Comparison of ENCODE assay signal across 11 cellular contexts in the genomic region with DNA sequence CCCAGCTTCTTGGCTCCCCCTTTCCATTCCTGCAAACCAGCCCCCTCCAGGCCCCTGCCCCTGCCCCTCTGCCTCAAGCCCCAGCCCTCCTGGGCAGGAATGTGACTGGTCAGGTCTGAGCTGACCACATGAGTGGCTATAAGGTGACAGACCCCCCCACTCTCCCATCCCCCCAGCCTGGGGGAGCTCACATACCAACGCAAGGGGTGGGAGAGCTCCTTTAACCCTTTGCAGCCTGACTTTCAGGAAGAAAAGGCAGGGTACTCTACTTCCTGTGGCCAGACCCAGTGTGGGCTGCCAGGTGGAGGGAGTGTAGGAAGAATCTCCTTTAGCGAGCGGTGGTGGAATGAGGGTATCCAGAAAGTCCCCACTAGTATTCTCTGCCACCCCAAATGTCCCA. TPM values are rescaled to one million over a fixed set of nuclear protein-coding genes. Genes with fewer than 3 reads are reported as not detected.
A peak's percentile ranks its signal among the peaks of the same experiment; 100 is the strongest.
DNase-seq lines count a peak whose midpoint lies in the region; TF ChIP-seq lines count a peak whose summit lies in the region.
"Had no signal": no experiment of that assay in that cellular context is flagged by ENCODE, and none has a peak within 500 bp of the region (broad histone marks: within the 10 kb centered on the region; RNA-seq: fewer than 3 reads in every experiment).

No MANE protein-coding gene starts in this region.

- peak overlapping the region in 2 of 3 donors; percentile 84 to 89 for H3K27ac Mint-ChIP-seq in IgD-negative memory B cell
- peak overlapping the region; percentile 90 for H3K27ac Mint-ChIP-seq in mesothelial cell of epicardium
- no peak overlapping the region for H3K27ac Mint-ChIP-seq in CD14-positive monocyte
- H3K27ac Mint-ChIP-seq: activated T-helper 2 cell treated with anti-CD3 and anti-CD28 coated beads, Interferon-gamma antibody, Interleukin-2, Interleukin-4, amounts not matched to agents 10 μg/mL and 5 μg/mL and 100 μg/mL, durations not matched to agents 14 hours and 24 hours and 36 hours had no signal

- peak overlapping the region in 1 of 4 donors; percentile 57 for H3K4me3 Mint-ChIP-seq in IgD-negative memory B cell
- peak overlapping the region; percentile 52 for H3K4me3 Mint-ChIP-seq in mesothelial cell of epicardium
- H3K4me3 Mint-ChIP-seq in CD14-positive monocyte = no peak overlapping the region

- H3K27ac ChIP-seq in ectodermal cell (ENCODE audit: insufficient read depth, low read depth, low read length, poor library complexity, severe bottlenecking) (peak overlapping the region; percentile 95), temporal lobe (ENCODE audit: low read depth, low read length) (peak overlapping the region; percentile 83)

- no peaks in the 10 kb centered on the region for H3K9me3 Mint-ChIP-seq in IgD-negative memory B cell
- H3K9me3 Mint-ChIP-seq in mesothelial cell of epicardium = no peaks in the 10 kb centered on the region
- peaks cover 0 to 1% (median 0%) of the 10 kb centered on the region in 7 donors for H3K9me3 Mint-ChIP-seq in CD14-positive monocyte
- H3K9me3 Mint-ChIP-seq: activated T-helper 2 cell treated with anti-CD3 and anti-CD28 coated beads, Interferon-gamma antibody, Interleukin-2, Interleukin-4, amounts not matched to agents 10 μg/mL and 5 μg/mL and 100 μg/mL, durations not matched to agents 14 hours and 24 hours and 36 hours; CD4-positive, alpha-beta memory T cell had no signal

- intact Hi-C loops in CD14-positive monocyte (cut with micrococcal nuclease) = no loop called here

- 0 to 8% methylated on average over 1 to 3 of the region's 3 CpGs for WGBS in ectodermal cell, 2 experiments

- H3K36me3 ChIP-seq in ectodermal cell (ENCODE audit: control insufficient read depth, insufficient read depth, low read length) = no peaks in the 10 kb centered on the region

- H3K36me3 Mint-ChIP-seq in IgD-negative memory B cell (no peaks in the 10 kb centered on the region), mesothelial cell of epicardium (no peaks in the 10 kb centered on the region), CD14-positive monocyte (peaks cover 0 to 9% of the 10 kb centered on the region in 2 donors)
- H3K36me3 Mint-ChIP-seq: CD4-positive, alpha-beta memory T cell had no signal

- H3K4me3 ChIP-seq in ectodermal cell (ENCODE audit: insufficient read depth, low read depth, low read length) = peak overlapping the region; percentile 24

- H3K4me1 Mint-ChIP-seq in IgD-negative memory B cell (peaks cover 7 to 32% (median 23%) of the 10 kb centered on the region in 3 donors), mesothelial cell of epicardium (peaks cover 81% of the 10 kb centered on the region), CD14-positive monocyte (peaks cover 38% of the 10 kb centered on the region)

- H3K4me1 ChIP-seq in ectodermal cell (ENCODE audit: control insufficient read depth, insufficient read depth, low read length) = peaks cover 87% of the 10 kb centered on the region

- DNase-seq in mesothelial cell of epicardium (ENCODE audit: low spot score in 2 of 2, unreplicated experiment in 2 of 2) (no peak), DMS53 treated with DMSO at 0.1 percent for 48 hours (lab: John Stamatoyannopoulos, UW; ENCODE audit: unreplicated experiment) (no peak), NCI-H146 treated with DMSO at 0.1 percent for 48 hours (lab: John Stamatoyannopoulos, UW; ENCODE audit: unreplicated experiment) (no peak), NCI-H510A treated with DMSO at 0.1 percent for 48 hours (lab: John Stamatoyannopoulos, UW) (no peak), CD14-positive monocyte (ENCODE audit: low spot score) (no peak)
- DNase-seq: CD4-positive, alpha-beta memory T cell; NCI-H2081 had no signal

- no peaks in the 10 kb centered on the region for H3K27me3 ChIP-seq in ectodermal cell (ENCODE audit: control insufficient read depth, insufficient read depth, low read length, poor library complexity, severe bottlenecking)

- H3K9me3 ChIP-seq in ectodermal cell (ENCODE audit: control insufficient read depth, low read length) = no peaks in the 10 kb centered on the region

- H3K27me3 Mint-ChIP-seq in IgD-negative memory B cell (no peaks in the 10 kb centered on the region), mesothelial cell of epicardium (ENCODE audit: low read depth) (no peaks in the 10 kb centered on the region), CD14-positive monocyte (ENCODE audit: low read depth in 3 of 3) (peaks cover 14 to 35% (median 18%) of the 10 kb centered on the region in 3 donors)
- H3K27me3 Mint-ChIP-seq: CD4-positive, alpha-beta memory T cell had no signal

- no peak for TF ChIP-seq CTCF in mesothelial cell of epicardium (IDR thresholded peaks at IDR 0.05; ENCODE audit: unreplicated experiment)
- TF ChIP-seq CTCF in CD14-positive monocyte (IDR thresholded peaks at IDR 0.05) = no peak

RNA-seq across cellular contexts. Expression of a gene that starts 33.1 kb away (rescaled TPM):
- 1.1 TPM for polyA plus RNA-seq in IgD-negative memory B cell
- 90.4 TPM for polyA plus RNA-seq in ectodermal cell (2013, experiment 1 of 4)
- polyA plus RNA-seq in ectodermal cell (2013, experiment 2 of 4) = 114 TPM
- polyA plus RNA-seq in ectodermal cell (2013, experiment 3 of 4) = 75.5 TPM
- polyA plus RNA-seq in ectodermal cell (2013, experiment 4 of 4) = 88.7 TPM
- total RNA-seq in mesothelial cell of epicardium = 71.4 to 73.5 TPM (median 72.1 TPM) in 3 replicates
- 16.5 TPM for total RNA-seq in temporal lobe
- polyA plus RNA-seq in CD14-positive monocyte = under 1 TPM; 0.16 to 0.30 TPM

Comparison
In these comparisons a context has a peak if more than half of its experiments do, and no peak if none do; other contexts are left out.
1. H3K27ac Mint-ChIP-seq: peak in IgD-negative memory B cell (2 of 3) and mesothelial cell of epicardium (single experiment); none in CD14-positive monocyte (0 of 7).